In genomic region chr1:31981976-31982375, GRCh38 we compare ENCODE assay signal across 2 cellular contexts.
A peak's percentile ranks its signal among the peaks of the same experiment; 100 is the strongest.
TF ChIP-seq lines count a peak whose summit lies in the region.

No MANE protein-coding gene starts in this region.

TF ChIP-seq in HEK293, 187 proteins besides CTCF, POLR2A, EP300 and RAD21:
- no peak for TF ChIP-seq ZNF518A (tag by site-specific recombination; conservative IDR thresholded peaks at IDR 0.05; ENCODE audit: low read depth)
- TF ChIP-seq SALL2 (tag by site-specific recombination; IDR thresholded peaks at IDR 0.05; ENCODE audit: borderline replicate concordance) = no peak
- no peak for TF ChIP-seq MEIS1 (CRISPR knock-in tag; IDR thresholded peaks at IDR 0.05; ENCODE audit: borderline replicate concordance)
- TF ChIP-seq KLF17 (tag by site-specific recombination; IDR thresholded peaks at IDR 0.05) = 0 out of 2 replicates have a peak, but pooled peaks have one; percentile 38
- TF ChIP-seq PBX3 (CRISPR knock-in tag; IDR thresholded peaks at IDR 0.05) = no peak
- no peak for TF ChIP-seq KLF10 (tag by site-specific recombination; IDR thresholded peaks at IDR 0.05)
- TF ChIP-seq ZNF645 (tag by site-specific recombination; IDR thresholded peaks at IDR 0.05) = no peak
- no peak for TF ChIP-seq HOXD13 (CRISPR knock-in tag; IDR thresholded peaks at IDR 0.05; ENCODE audit: borderline replicate concordance)
- no peak for TF ChIP-seq ZNF624 (tag by site-specific recombination; IDR thresholded peaks at IDR 0.05)
- TF ChIP-seq ZNF266 (tag by site-specific recombination; IDR thresholded peaks at IDR 0.05; ENCODE audit: low read depth) = no peak
- peak; percentile 97 for TF ChIP-seq SP7 (tag by site-specific recombination; IDR thresholded peaks at IDR 0.05)
- TF ChIP-seq ZNF530 (tag by site-specific recombination; IDR thresholded peaks at IDR 0.05; ENCODE audit: low read depth) = no peak
- no peak for TF ChIP-seq ZNF341 (tag by site-specific recombination; IDR thresholded peaks at IDR 0.05; ENCODE audit: low read depth)
- no peak for TF ChIP-seq ZNF324 (tag by site-specific recombination; IDR thresholded peaks at IDR 0.05)
- TF ChIP-seq ZFP41 (tag by site-specific recombination; IDR thresholded peaks at IDR 0.05; ENCODE audit: borderline replicate concordance) = no peak
- no peak for TF ChIP-seq ZNF10 (tag by site-specific recombination; IDR thresholded peaks at IDR 0.05)
- 0 out of 2 replicates have a peak, but pooled peaks have one; percentile 21 for TF ChIP-seq ZNF366 (tag by site-specific recombination; conservative IDR thresholded peaks at IDR 0.05)
- no peak for TF ChIP-seq ZFHX2 (tag by site-specific recombination; conservative IDR thresholded peaks at IDR 0.05)
- no peak for TF ChIP-seq WT1 (tag by site-specific recombination; IDR thresholded peaks at IDR 0.05)
- TF ChIP-seq ZBTB17 (tag by site-specific recombination; IDR thresholded peaks at IDR 0.05) = peak; percentile 81

TF ChIP-seq in endothelial cell of umbilical vein, 7 proteins besides CTCF, POLR2A, EP300 and RAD21:
- TF ChIP-seq MAX (IDR thresholded peaks at IDR 0.05; ENCODE audit: insufficient read depth, insufficient read length) (no peak), EZH2 (IDR thresholded peaks at IDR 0.05; ENCODE audit: borderline replicate concordance, low read depth, low read length, severe bottlenecking) (no peak), FOS (IDR thresholded peaks at IDR 0.05; ENCODE audit: borderline replicate concordance, insufficient read depth, low read length) (no peak), MYC (IDR thresholded peaks at IDR 0.05; ENCODE audit: low read depth, low read length) (no peak), JUN (IDR thresholded peaks at IDR 0.05; ENCODE audit: borderline replicate concordance, insufficient read depth, insufficient read length, low read depth) (no peak), GATA2 (IDR thresholded peaks at IDR 0.05; ENCODE audit: insufficient read depth, insufficient read length, low read depth, low read length) (no peak), POLR2AphosphoS5 (IDR thresholded peaks at IDR 0.05; ENCODE audit: insufficient read depth, low read depth, low read length) (no peak)
